ENCODE assay signal across 8 cellular contexts in the genomic region with DNA sequence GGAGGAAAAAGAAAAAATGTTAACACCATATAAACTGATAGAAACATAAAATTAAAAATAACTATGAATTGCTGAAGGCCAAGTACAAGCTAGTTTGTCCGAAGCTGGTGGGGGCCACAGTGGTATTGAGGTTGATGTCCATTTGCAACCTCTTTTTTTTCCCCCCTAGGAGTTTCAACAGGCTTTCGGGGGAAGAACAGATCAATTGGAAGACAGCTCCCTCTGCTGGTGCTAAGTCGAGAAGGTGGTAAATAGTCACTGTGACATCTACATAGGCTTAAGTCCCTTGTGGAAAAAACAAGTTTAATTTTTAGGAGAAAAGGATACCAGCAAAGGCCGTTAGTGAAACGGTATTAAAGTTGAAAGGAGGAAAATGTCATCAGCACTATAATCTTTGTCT.
DNase-seq lines count a peak whose midpoint lies in the region; ATAC-seq, FAIRE-seq and TF ChIP-seq lines count a peak whose summit lies in the region.

No MANE protein-coding gene starts in this region.

- H3K4me2 ChIP-seq in KMS-11 (no peak overlapping the region), H1 (ENCODE audit: insufficient read depth in 1 of 2, low read depth in 2 of 2, low read length in 2 of 2) (no peak overlapping the region)

- H2BK120ac ChIP-seq in H1 (replicated peaks; ENCODE audit: low read depth, low read length): no peak overlapping the region

- no peaks in the 10 kb centered on the region for H4K20me1 ChIP-seq in KMS-11 (ENCODE audit: insufficient read depth)
- H4K20me1 ChIP-seq in H1 (replicated peaks in 1 of 2; ENCODE audit: control insufficient read depth in 1 of 2, insufficient read depth in 2 of 2, low read length in 2 of 2): no peaks in the 10 kb centered on the region

- no peaks in the 10 kb centered on the region for H3K23me2 ChIP-seq in H1 (ENCODE audit: low read depth, low read length)

- H3K4me3 ChIP-seq in KMS-11 (IDR thresholded peaks at IDR 0.05; ENCODE audit: insufficient read depth, low read depth, low read length) (no peak overlapping the region), H1 (ENCODE audit: extremely low read depth in 1 of 4, insufficient read depth in 2 of 4, low read depth in 3 of 4, low read length in 4 of 4) (no peak overlapping the region), coronary artery (no peak overlapping the region)

- no peak overlapping the region for H3K14ac ChIP-seq in H1 (ENCODE audit: insufficient read length)

- 65% methylated on average over 5 of the region's 5 CpGs; no CpG with 5 or more reads in 1 of the 2 experiments for WGBS in H1 (ENCODE audit: extremely low coverage in 1 of 2, insufficient coverage in 1 of 2, insufficient read length in 1 of 2, insufficient replicate concordance in 2 of 2, low coverage in 1 of 2, low lambda C conversion rate in 2 of 2, missing lambda C conversion rate in 1 of 2), 2 experiments

- no peak overlapping the region for H3K56ac ChIP-seq in H1 (replicated peaks; ENCODE audit: insufficient read length, low read depth, low read length)

- no peak overlapping the region for H2BK5ac ChIP-seq in H1 (ENCODE audit: low read depth, low read length)

- H3K9me3 ChIP-seq in H1 (ENCODE audit: insufficient read depth in 2 of 2, low read depth in 1 of 2, low read length in 1 of 2): peaks cover 8 to 10% of the 10 kb centered on the region in 2 experiments; a peak in 3 of 4 replicates

- ATAC-seq in SK-N-SH treated with all-trans-retinoic acid at 6 μM for 48 hours: peak; percentile 67; the same call in 2 of the 3 replicates

- TF ChIP-seq CTCF in KMS-11 (conservative IDR thresholded peaks at IDR 0.05; ENCODE audit: low read depth, low read length) (peak; percentile 62), H1 (IDR thresholded peaks at IDR 0.05; ENCODE audit: control extremely low read depth in 1 of 3, insufficient read depth in 1 of 3, low read depth in 1 of 3, low read length in 3 of 3) (0 out of 4 replicates have a peak, but pooled peaks of 1 of the 3 experiments have one; percentile 13), coronary artery (IDR thresholded peaks at IDR 0.05) (no peak)

- no peak overlapping the region for H3K23ac ChIP-seq in H1 (ENCODE audit: insufficient read length)

- no peak overlapping the region for H3K27ac ChIP-seq in KMS-11
- no peak overlapping the region for H3K27ac ChIP-seq in H1 (ENCODE audit: low read depth, low read length)
- no peak overlapping the region for H3K27ac ChIP-seq in coronary artery

- no peaks in the 10 kb centered on the region for H3K79me1 ChIP-seq in H1 (ENCODE audit: low read depth, low read length)

- no peak overlapping the region for H3K4ac ChIP-seq in H1 (replicated peaks; ENCODE audit: insufficient read length, low read depth, low read length)

- H3K9ac ChIP-seq in KMS-11: no peak overlapping the region
- H3K9ac ChIP-seq in H1 (replicated peaks in 1 of 4; ENCODE audit: extremely low read depth in 1 of 4, low read depth in 3 of 4, low read length in 3 of 4): no peak overlapping the region

- peak; percentile 33 to 46 for TF ChIP-seq RAD21 in H1 (IDR thresholded peaks at IDR 0.05 in 1 of 2, conservative IDR thresholded peaks at IDR 0.05 in 1 of 2; ENCODE audit: low read depth in 2 of 2, low read length in 2 of 2)

- H2AFZ ChIP-seq in KMS-11 (ENCODE audit: low read depth) (no peak overlapping the region), H1 (ENCODE audit: low read length) (no peak overlapping the region)

- no peaks in the 10 kb centered on the region for H3K27me3 ChIP-seq in KMS-11 (ENCODE audit: insufficient read depth, low read depth)
- H3K27me3 ChIP-seq in H1 (replicated peaks in 1 of 4; ENCODE audit: control insufficient read depth in 3 of 4, extremely low read depth in 1 of 4, insufficient read depth in 3 of 4, low read length in 3 of 4): no peaks in the 10 kb centered on the region

- no peak overlapping the region for H4K8ac ChIP-seq in H1 (ENCODE audit: extremely low read depth, insufficient read depth, low read length)

- CTCF ChIA-PET in H1 (lab: Charles Lee; ENCODE audit: partially characterized antibody): no interaction called here

- H2BK12ac ChIP-seq in H1 (ENCODE audit: low read depth, low read length): no peak overlapping the region

- no peak overlapping the region for H2BK15ac ChIP-seq in H1 (ENCODE audit: low read length)

- TF ChIP-seq EP300 in H1 (IDR thresholded peaks at IDR 0.05; ENCODE audit: borderline replicate concordance in 1 of 2, low read depth in 2 of 2, low read length in 2 of 2): no peak

- no peaks in the 10 kb centered on the region for H3K4me1 ChIP-seq in KMS-11 (ENCODE audit: low read depth, poor library complexity, severe bottlenecking)
- no peaks in the 10 kb centered on the region for H3K4me1 ChIP-seq in H1 (replicated peaks in 1 of 4; ENCODE audit: control insufficient read depth in 3 of 4, insufficient read depth in 4 of 4, low read length in 3 of 4)

- no peak for TF ChIP-seq POLR2A in H1 (IDR thresholded peaks at IDR 0.05; ENCODE audit: control extremely low read depth in 1 of 2, low read depth in 2 of 2, low read length in 2 of 2)

- POLR2A ChIA-PET in H1 (lab: Charles Lee; ENCODE audit: partially characterized antibody): no interaction called here

- no peak overlapping the region for H4K91ac ChIP-seq in H1 (replicated peaks; ENCODE audit: insufficient read length, low read length)

- H3K36me3 ChIP-seq in KMS-11 (ENCODE audit: insufficient read depth) (no peaks in the 10 kb centered on the region), H1 (ENCODE audit: control insufficient read depth in 2 of 4, insufficient read depth in 4 of 4, low read length in 3 of 4) (no peaks in the 10 kb centered on the region)

- no peak overlapping the region for H4K5ac ChIP-seq in H1 (ENCODE audit: insufficient read length, low read depth, low read length)

- no peak for FAIRE-seq in H1 (lab: Jason Lieb, UNC)

- DNase-seq in stimulated activated CD4-positive, alpha-beta T cell treated with anti-CD3 and anti-CD28 coated beads, Interleukin-1b, Interleukin-23, amount 100 ng/mL, for 48 hours: peak; percentile 2
- no peak for DNase-seq in stimulated activated CD4-positive, alpha-beta T cell treated with anti-CD3 and anti-CD28 coated beads, Interleukin-12 subunit alpha, Interleukin-12 subunit beta, amount 100 ng/mL, for 4 hours
- peak in 1 of 2 experiments; percentile 24 for DNase-seq in H1 (ENCODE audit: low read depth in 1 of 2, low spot score in 2 of 2)
- DNase-seq in pons (ENCODE audit: low spot score): peak; percentile 36
- no peak for DNase-seq in T1000 (lab: John Stamatoyannopoulos, UW)
- no peak for DNase-seq in coronary artery (ENCODE audit: low spot score)

- no peak overlapping the region for H3K18ac ChIP-seq in H1 (ENCODE audit: extremely low read depth, low read length)

- no peak overlapping the region for H2AK5ac ChIP-seq in H1 (ENCODE audit: low read depth, low read length)

- H2BK20ac ChIP-seq in H1 (ENCODE audit: low read length): no peak overlapping the region

- no peaks in the 10 kb centered on the region for H3K79me2 ChIP-seq in KMS-11 (ENCODE audit: insufficient read depth, low read depth)
- H3K79me2 ChIP-seq in H1 (ENCODE audit: control insufficient read depth in 1 of 2, insufficient read depth in 2 of 2, low read length in 2 of 2): no peaks in the 10 kb centered on the region

TF ChIP-seq in SK-N-SH treated with all-trans-retinoic acid at 6 μM for 48 hours, 23 proteins besides CTCF, POLR2A, EP300 and RAD21 (continues in another document):
- TF ChIP-seq, protein P1, sequence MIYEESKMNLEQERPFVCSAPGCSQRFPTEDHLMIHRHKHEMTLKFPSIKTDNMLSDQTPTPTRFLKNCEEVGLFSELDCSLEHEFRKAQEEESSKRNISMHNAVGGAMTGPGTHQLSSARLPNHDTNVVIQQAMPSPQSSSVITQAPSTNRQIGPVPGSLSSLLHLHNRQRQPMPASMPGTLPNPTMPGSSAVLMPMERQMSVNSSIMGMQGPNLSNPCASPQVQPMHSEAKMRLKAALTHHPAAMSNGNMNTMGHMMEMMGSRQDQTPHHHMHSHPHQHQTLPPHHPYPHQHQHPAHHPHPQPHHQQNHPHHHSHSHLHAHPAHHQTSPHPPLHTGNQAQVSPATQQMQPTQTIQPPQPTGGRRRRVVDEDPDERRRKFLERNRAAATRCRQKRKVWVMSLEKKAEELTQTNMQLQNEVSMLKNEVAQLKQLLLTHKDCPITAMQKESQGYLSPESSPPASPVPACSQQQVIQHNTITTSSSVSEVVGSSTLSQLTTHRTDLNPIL (CRISPR knock-in tag; IDR thresholded peaks at IDR 0.05; ENCODE audit: low read depth): no peak
- no peak for TF ChIP-seq ARNTL (CRISPR knock-in tag; IDR thresholded peaks at IDR 0.05; ENCODE audit: borderline replicate concordance, low read depth)
- no peak for TF ChIP-seq TOX (CRISPR knock-in tag; IDR thresholded peaks at IDR 0.05; ENCODE audit: borderline replicate concordance)
- TF ChIP-seq CSDC2 (CRISPR knock-in tag; IDR thresholded peaks at IDR 0.05): no peak

TF ChIP-seq in H1, 55 proteins besides CTCF, POLR2A, EP300 and RAD21 (continues in another document):
- TF ChIP-seq CHD1 (IDR thresholded peaks at IDR 0.05; ENCODE audit: low read depth, low read length) (no peak), BACH1 (IDR thresholded peaks at IDR 0.05; ENCODE audit: low read length) (no peak), GTF2F1 (IDR thresholded peaks at IDR 0.05; ENCODE audit: borderline replicate concordance, low read depth, low read length) (no peak), SIX5 (IDR thresholded peaks at IDR 0.05; ENCODE audit: low read depth, low read length) (no peak), GABPA (IDR thresholded peaks at IDR 0.05; ENCODE audit: borderline replicate concordance, insufficient read depth, low read length) (no peak), TAF7 (optimal IDR thresholded peaks at IDR 0.05; ENCODE audit: borderline replicate concordance, low read depth, low read length) (no peak), SP4 (IDR thresholded peaks at IDR 0.05; ENCODE audit: low read length) (no peak), SP2 (IDR thresholded peaks at IDR 0.05; ENCODE audit: low read length) (no peak)
- TF ChIP-seq, protein P2, sequence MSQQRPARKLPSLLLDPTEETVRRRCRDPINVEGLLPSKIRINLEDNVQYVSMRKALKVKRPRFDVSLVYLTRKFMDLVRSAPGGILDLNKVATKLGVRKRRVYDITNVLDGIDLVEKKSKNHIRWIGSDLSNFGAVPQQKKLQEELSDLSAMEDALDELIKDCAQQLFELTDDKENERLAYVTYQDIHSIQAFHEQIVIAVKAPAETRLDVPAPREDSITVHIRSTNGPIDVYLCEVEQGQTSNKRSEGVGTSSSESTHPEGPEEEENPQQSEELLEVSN (IDR thresholded peaks at IDR 0.05): no peak
- TF ChIP-seq, protein P3, sequence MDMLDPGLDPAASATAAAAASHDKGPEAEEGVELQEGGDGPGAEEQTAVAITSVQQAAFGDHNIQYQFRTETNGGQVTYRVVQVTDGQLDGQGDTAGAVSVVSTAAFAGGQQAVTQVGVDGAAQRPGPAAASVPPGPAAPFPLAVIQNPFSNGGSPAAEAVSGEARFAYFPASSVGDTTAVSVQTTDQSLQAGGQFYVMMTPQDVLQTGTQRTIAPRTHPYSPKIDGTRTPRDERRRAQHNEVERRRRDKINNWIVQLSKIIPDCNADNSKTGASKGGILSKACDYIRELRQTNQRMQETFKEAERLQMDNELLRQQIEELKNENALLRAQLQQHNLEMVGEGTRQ (IDR thresholded peaks at IDR 0.05; ENCODE audit: low read length): no peak

Comparison
In these comparisons a context has a peak if more than half of its experiments do, and no peak if none do; other contexts are left out.
1. DNase-seq: peak in stimulated activated CD4-positive, alpha-beta T cell treated with anti-CD3 and anti-CD28 coated beads, Interleukin-1b, Interleukin-23, amount 100 ng/mL, for 48 hours (single experiment) and pons (single experiment); none in stimulated activated CD4-positive, alpha-beta T cell treated with anti-CD3 and anti-CD28 coated beads, Interleukin-12 subunit alpha, Interleukin-12 subunit beta, amount 100 ng/mL, for 4 hours (single experiment), T1000 (single experiment) and coronary artery (single experiment).